ENCODE assay signal across 7 cellular contexts in genomic region chr2:237952851-237953250, GRCh38.
"Had no signal": no experiment of that assay in that cellular context is flagged by ENCODE, and none has a peak within 500 bp of the region (broad histone marks: within the 10 kb centered on the region; RNA-seq: fewer than 3 reads in every experiment).

No MANE protein-coding gene starts in this region.

- H2AFZ ChIP-seq: GM23248 had no signal

- H3K9ac ChIP-seq: GM23248 had no signal

- H3K4me3 ChIP-seq: GM23248 had no signal

- H3K27ac ChIP-seq: GM23248 had no signal

- FAIRE-seq: H54, HTR-8/SVneo had no signal

- DNase-seq: GM23248, GOT3, H9, HCEC 1CT, KBM-7 had no signal
